ENCODE assay signal across 1 cellular context in the genomic region with DNA sequence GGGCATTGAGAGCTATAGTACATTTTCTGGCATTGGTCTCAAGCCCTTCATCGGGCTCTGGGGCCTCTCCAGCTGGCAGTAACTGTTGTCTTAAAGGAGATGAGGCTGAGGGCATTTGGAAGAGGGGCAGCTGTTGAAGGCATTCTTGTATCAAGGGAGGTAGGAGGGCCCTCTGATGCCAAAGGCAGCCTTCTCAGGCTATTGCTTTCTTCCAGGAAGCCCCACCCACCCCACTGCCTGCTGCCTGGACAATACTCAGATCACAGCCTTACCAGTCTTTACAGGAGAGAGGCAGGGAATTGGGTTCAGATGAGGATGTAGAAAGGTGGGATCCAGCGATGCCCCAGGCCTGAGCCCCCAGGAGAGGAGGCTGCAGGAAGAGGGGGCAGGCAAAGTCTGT.
TF ChIP-seq lines count a peak whose summit lies in the region.

No MANE protein-coding gene starts in this region.

TF ChIP-seq in IMR-90, 13 proteins besides CTCF, POLR2A, EP300 and RAD21:
- TF ChIP-seq SMC3 (IDR thresholded peaks at IDR 0.05; ENCODE audit: low read depth, low read length): no peak
- TF ChIP-seq MAFK (IDR thresholded peaks at IDR 0.05; ENCODE audit: low read depth, low read length): no peak
- no peak for TF ChIP-seq RFX5 (IDR thresholded peaks at IDR 0.05; ENCODE audit: low read depth, low read length)
- no peak for TF ChIP-seq MXI1 (IDR thresholded peaks at IDR 0.05; ENCODE audit: borderline replicate concordance, low read depth, low read length)
- no peak for TF ChIP-seq FOS (IDR thresholded peaks at IDR 0.05; ENCODE audit: low read depth, low read length)
- TF ChIP-seq, protein P1, sequence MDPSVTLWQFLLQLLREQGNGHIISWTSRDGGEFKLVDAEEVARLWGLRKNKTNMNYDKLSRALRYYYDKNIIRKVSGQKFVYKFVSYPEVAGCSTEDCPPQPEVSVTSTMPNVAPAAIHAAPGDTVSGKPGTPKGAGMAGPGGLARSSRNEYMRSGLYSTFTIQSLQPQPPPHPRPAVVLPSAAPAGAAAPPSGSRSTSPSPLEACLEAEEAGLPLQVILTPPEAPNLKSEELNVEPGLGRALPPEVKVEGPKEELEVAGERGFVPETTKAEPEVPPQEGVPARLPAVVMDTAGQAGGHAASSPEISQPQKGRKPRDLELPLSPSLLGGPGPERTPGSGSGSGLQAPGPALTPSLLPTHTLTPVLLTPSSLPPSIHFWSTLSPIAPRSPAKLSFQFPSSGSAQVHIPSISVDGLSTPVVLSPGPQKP (IDR thresholded peaks at IDR 0.05; ENCODE audit: borderline replicate concordance, low read depth, low read length): no peak
- TF ChIP-seq RCOR1 (IDR thresholded peaks at IDR 0.05; ENCODE audit: insufficient replicate concordance, low read length): no peak
- no peak for TF ChIP-seq MAZ (IDR thresholded peaks at IDR 0.05; ENCODE audit: borderline replicate concordance, low read depth, low read length)
- TF ChIP-seq, protein P2, sequence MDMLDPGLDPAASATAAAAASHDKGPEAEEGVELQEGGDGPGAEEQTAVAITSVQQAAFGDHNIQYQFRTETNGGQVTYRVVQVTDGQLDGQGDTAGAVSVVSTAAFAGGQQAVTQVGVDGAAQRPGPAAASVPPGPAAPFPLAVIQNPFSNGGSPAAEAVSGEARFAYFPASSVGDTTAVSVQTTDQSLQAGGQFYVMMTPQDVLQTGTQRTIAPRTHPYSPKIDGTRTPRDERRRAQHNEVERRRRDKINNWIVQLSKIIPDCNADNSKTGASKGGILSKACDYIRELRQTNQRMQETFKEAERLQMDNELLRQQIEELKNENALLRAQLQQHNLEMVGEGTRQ (IDR thresholded peaks at IDR 0.05; ENCODE audit: low read depth, low read length): no peak
- no peak for TF ChIP-seq NFE2L2 (IDR thresholded peaks at IDR 0.05; ENCODE audit: low read depth, low read length)
- no peak for TF ChIP-seq BHLHE40 (IDR thresholded peaks at IDR 0.05; ENCODE audit: low read depth, low read length)
- TF ChIP-seq CHD1 (IDR thresholded peaks at IDR 0.05; ENCODE audit: low read depth, low read length): no peak
- TF ChIP-seq CEBPB (IDR thresholded peaks at IDR 0.05; ENCODE audit: low read depth, low read length): no peak
